In the genomic region with DNA sequence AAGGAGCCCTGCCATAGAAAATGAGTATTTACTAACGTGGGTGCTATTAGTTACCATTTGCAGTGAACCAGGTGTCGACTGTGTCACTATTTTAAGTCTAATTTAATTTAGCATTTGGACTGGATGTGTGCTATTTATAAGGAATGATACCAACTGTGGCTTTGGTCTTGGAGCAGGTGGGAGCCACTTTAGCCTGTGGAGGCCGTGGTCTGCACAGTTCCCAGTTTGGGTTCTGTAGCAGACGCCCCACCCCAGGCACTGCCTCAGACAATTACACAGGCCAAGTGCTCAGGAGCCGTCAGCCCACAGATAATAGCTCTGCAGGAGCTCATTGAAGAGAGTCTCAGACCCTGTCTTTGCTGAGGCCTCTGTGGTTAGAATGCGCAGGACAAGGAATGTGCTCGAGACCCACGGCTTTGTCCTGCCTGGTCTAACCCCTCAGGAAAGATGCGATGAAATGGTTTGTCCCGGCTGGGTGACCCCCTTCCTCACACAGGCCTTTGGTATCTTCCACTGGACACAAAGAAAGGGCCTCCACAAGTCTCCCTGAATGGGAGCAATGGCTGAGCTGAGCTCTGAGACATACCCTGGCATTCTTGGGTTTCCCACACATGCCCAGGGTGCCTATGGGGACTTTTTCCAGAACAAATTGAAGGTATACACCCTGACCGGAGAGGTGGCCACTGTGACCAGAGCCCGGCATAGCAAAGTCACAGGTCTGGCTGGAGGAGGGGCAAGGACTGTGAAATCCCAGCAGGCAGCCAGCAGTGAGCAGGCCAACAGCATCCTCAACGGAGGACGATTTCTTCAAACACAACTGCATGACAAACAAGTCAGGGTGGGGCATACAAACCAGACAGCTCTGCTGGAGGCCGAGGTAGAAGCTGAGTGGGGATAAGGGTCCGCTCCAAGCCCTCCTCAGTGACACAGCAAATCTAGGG, we compare ENCODE assay signal across 1 cellular context.
TF ChIP-seq lines count a peak whose summit lies in the region.

No MANE protein-coding gene starts in this region.

TF ChIP-seq in GM23338, 12 proteins besides CTCF, POLR2A, EP300 and RAD21 (continued from another document):
- TF ChIP-seq, protein P1, sequence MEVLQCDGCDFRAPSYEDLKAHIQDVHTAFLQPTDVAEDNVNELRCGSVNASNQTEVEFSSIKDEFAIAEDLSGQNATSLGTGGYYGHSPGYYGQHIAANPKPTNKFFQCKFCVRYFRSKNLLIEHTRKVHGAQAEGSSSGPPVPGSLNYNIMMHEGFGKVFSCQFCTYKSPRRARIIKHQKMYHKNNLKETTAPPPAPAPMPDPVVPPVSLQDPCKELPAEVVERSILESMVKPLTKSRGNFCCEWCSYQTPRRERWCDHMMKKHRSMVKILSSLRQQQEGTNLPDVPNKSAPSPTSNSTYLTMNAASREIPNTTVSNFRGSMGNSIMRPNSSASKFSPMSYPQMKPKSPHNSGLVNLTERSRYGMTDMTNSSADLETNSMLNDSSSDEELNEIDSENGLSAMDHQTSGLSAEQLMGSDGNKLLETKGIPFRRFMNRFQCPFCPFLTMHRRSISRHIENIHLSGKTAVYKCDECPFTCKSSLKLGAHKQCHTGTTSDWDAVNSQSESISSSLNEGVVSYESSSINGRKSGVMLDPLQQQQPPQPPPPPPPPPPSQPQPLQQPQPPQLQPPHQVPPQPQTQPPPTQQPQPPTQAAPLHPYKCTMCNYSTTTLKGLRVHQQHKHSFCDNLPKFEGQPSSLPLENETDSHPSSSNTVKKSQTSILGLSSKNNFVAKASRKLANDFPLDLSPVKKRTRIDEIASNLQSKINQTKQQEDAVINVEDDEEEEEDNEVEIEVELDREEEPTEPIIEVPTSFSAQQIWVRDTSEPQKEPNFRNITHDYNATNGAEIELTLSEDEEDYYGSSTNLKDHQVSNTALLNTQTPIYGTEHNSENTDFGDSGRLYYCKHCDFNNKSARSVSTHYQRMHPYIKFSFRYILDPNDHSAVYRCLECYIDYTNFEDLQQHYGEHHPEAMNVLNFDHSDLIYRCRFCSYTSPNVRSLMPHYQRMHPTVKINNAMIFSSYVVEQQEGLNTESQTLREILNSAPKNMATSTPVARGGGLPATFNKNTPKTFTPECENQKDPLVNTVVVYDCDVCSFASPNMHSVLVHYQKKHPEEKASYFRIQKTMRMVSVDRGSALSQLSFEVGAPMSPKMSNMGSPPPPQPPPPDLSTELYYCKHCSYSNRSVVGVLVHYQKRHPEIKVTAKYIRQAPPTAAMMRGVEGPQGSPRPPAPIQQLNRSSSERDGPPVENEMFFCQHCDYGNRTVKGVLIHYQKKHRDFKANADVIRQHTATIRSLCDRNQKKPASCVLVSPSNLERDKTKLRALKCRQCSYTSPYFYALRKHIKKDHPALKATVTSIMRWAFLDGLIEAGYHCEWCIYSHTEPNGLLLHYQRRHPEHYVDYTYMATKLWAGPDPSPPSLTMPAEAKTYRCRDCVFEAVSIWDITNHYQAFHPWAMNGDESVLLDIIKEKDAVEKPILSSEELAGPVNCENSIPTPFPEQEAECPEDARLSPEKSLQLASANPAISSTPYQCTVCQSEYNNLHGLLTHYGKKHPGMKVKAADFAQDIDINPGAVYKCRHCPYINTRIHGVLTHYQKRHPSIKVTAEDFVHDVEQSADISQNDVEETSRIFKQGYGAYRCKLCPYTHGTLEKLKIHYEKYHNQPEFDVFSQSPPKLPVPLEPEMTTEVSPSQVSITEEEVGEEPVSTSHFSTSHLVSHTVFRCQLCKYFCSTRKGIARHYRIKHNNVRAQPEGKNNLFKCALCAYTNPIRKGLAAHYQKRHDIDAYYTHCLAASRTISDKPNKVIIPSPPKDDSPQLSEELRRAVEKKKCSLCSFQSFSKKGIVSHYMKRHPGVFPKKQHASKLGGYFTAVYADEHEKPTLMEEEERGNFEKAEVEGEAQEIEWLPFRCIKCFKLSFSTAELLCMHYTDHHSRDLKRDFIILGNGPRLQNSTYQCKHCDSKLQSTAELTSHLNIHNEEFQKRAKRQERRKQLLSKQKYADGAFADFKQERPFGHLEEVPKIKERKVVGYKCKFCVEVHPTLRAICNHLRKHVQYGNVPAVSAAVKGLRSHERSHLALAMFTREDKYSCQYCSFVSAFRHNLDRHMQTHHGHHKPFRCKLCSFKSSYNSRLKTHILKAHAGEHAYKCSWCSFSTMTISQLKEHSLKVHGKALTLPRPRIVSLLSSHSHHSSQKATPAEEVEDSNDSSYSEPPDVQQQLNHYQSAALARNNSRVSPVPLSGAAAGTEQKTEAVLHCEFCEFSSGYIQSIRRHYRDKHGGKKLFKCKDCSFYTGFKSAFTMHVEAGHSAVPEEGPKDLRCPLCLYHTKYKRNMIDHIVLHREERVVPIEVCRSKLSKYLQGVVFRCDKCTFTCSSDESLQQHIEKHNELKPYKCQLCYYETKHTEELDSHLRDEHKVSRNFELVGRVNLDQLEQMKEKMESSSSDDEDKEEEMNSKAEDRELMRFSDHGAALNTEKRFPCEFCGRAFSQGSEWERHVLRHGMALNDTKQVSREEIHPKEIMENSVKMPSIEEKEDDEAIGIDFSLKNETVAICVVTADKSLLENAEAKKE (CRISPR knock-in tag; IDR thresholded peaks at IDR 0.05): 0 out of 2 replicates have a peak, but pooled peaks have one; percentile 18
